8 cellular contexts compared by ENCODE assay signal in the genomic region with DNA sequence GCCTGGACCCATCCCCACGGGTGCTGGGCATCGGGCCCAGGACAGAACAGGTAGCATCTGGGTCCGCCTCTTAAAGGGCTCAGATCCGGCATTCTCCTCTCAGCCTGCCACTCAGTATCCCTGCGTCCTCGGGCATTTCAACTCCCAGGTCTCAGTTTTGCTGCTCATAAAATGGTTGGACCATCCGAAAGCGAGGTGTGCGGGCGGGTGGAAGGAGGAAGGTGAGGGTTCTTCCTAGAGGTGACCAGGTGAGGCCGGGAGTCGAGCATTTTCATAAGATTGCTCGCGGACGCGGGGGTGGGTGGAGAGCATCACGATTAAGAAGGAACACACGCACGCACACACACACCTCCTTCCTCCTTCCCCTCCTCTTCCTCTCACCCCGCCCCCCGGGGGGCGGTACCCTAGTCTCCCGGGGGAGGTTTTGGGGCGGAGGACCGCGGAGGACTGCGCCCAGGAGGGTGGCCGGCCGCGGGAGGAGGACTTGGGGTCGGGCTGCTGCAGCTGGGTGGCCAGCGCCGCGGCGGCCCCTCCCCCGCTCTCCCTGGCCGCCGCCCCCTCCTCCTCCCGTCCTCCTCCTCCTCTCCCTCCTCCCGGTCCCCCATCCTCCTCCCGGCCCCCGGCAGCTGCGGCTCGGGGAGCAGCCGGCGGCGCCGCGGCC.
DNase-seq lines count a peak whose midpoint lies in the region; ATAC-seq and TF ChIP-seq lines count a peak whose summit lies in the region.

No MANE protein-coding gene starts in this region.

- DNase-seq in AG04449 (ENCODE audit: low read depth, low spot score), result no peak
- peak; percentile 27 for DNase-seq in T-helper 2 cell treated with Interferon-gamma antibody and Interleukin-4, amounts not matched to agents 5 μg/mL and 100 μg/mL, for 36 hours (ENCODE audit: low spot score)
- DNase-seq in effector memory CD8-positive, alpha-beta T cell, result peak; percentile 2 to 27 (median 17)

- H3K27me3 Mint-ChIP-seq in T-helper 2 cell treated with Interferon-gamma antibody and Interleukin-4, amounts not matched to agents 5 μg/mL and 100 μg/mL, for 36 hours (ENCODE audit: low read depth), result peaks cover 36% of the 10 kb centered on the region
- H3K27me3 Mint-ChIP-seq in effector memory CD8-positive, alpha-beta T cell, result peaks cover 40 to 63% of the 10 kb centered on the region in 2 donors
- H3K27me3 Mint-ChIP-seq in nephron (ENCODE audit: low read depth), result peaks cover 28% of the 10 kb centered on the region

- POLR2A ChIA-PET in AG04449 (lab: Yijun Ruan, JAX), result no interaction called here

- peak; percentile 52 for ATAC-seq in GM21515 (IDR thresholded peaks at IDR 0.05; ENCODE audit: unreplicated experiment)
- ATAC-seq in effector memory CD8-positive, alpha-beta T cell (replicated peaks), result peak; percentile 59
- ATAC-seq in GM19397 (IDR thresholded peaks at IDR 0.05; ENCODE audit: unreplicated experiment), result no peak
- ATAC-seq in HG03095 (IDR thresholded peaks at IDR 0.05; ENCODE audit: unreplicated experiment), result no peak
- no peak for ATAC-seq in HG02840 (IDR thresholded peaks at IDR 0.05; ENCODE audit: low FRiP score, unreplicated experiment)

- H3K27ac Mint-ChIP-seq in T-helper 2 cell treated with Interferon-gamma antibody and Interleukin-4, amounts not matched to agents 5 μg/mL and 100 μg/mL, for 36 hours, result no peak overlapping the region
- H3K27ac Mint-ChIP-seq in effector memory CD8-positive, alpha-beta T cell, result no peak overlapping the region
- H3K27ac Mint-ChIP-seq in nephron, result no peak overlapping the region

- peak overlapping the region; percentile 34 for H3K4me3 ChIP-seq in AG04449 (ENCODE audit: low read depth, low read length)

- CTCF ChIA-PET in AG04449 (lab: Yijun Ruan, JAX), result interaction anchor here (1.0 to 1.9 kb wide), 2 partner anchors 8 to 95 kb away, joined by 3 to 4 read pairs; no protein-coding TSS in a partner anchor

- H3K4me1 Mint-ChIP-seq in T-helper 2 cell treated with Interferon-gamma antibody and Interleukin-4, amounts not matched to agents 5 μg/mL and 100 μg/mL, for 36 hours (ENCODE audit: low read depth), result peaks cover 5% of the 10 kb centered on the region
- peaks cover 5 to 13% of the 10 kb centered on the region in 2 donors for H3K4me1 Mint-ChIP-seq in effector memory CD8-positive, alpha-beta T cell (ENCODE audit: low read depth in 2 of 2)
- H3K4me1 Mint-ChIP-seq in nephron, result peaks cover 15% of the 10 kb centered on the region

- TF ChIP-seq CTCF in AG04449 (IDR thresholded peaks at IDR 0.05; ENCODE audit: insufficient read depth, low read length, missing control alignments), result no peak
- no peak for TF ChIP-seq CTCF in nephron (IDR thresholded peaks at IDR 0.05; ENCODE audit: unreplicated experiment in 3 of 3)

- H3K9me3 Mint-ChIP-seq in T-helper 2 cell treated with Interferon-gamma antibody and Interleukin-4, amounts not matched to agents 5 μg/mL and 100 μg/mL, for 36 hours, result no peaks in the 10 kb centered on the region
- no peaks in the 10 kb centered on the region for H3K9me3 Mint-ChIP-seq in effector memory CD8-positive, alpha-beta T cell
- no peaks in the 10 kb centered on the region for H3K9me3 Mint-ChIP-seq in nephron

- H3K4me3 Mint-ChIP-seq in T-helper 2 cell treated with Interferon-gamma antibody and Interleukin-4, amounts not matched to agents 5 μg/mL and 100 μg/mL, for 36 hours, result peak overlapping the region; percentile 77
- peak overlapping the region; percentile 78 to 79 for H3K4me3 Mint-ChIP-seq in effector memory CD8-positive, alpha-beta T cell
- peak overlapping the region; percentile 86 to 88 (median 87) for H3K4me3 Mint-ChIP-seq in nephron

- H3K36me3 Mint-ChIP-seq in T-helper 2 cell treated with Interferon-gamma antibody and Interleukin-4, amounts not matched to agents 5 μg/mL and 100 μg/mL, for 36 hours (ENCODE audit: low read depth), result no peaks in the 10 kb centered on the region
- H3K36me3 Mint-ChIP-seq in effector memory CD8-positive, alpha-beta T cell (ENCODE audit: insufficient read depth), result no peaks in the 10 kb centered on the region
- H3K36me3 Mint-ChIP-seq in nephron (ENCODE audit: low read depth), result no peaks in the 10 kb centered on the region

Comparison
In these comparisons a context has a peak if more than half of its experiments do, and no peak if none do; other contexts are left out.
1. ATAC-seq: peak in GM21515 (single experiment) and effector memory CD8-positive, alpha-beta T cell (single experiment); none in GM19397 (single experiment), HG03095 (single experiment) and HG02840 (single experiment).
2. Peak in every context shown above with its lines, with median percentiles within 50 percentile points of each other: H3K4me3 Mint-ChIP-seq.